13 cellular contexts compared by ENCODE assay signal in genomic region chr7:93914581-93915066, GRCh38. TPM values are rescaled to one million over a fixed set of nuclear protein-coding genes. Genes with fewer than 3 reads are reported as not detected.
A peak's percentile ranks its signal among the peaks of the same experiment; 100 is the strongest.
DNase-seq lines count a peak whose midpoint lies in the region; TF ChIP-seq lines count a peak whose summit lies in the region.
"Had no signal": no experiment of that assay in that cellular context is flagged by ENCODE, and none has a peak within 500 bp of the region (broad histone marks: within the 10 kb centered on the region; RNA-seq: fewer than 3 reads in every experiment).

No MANE protein-coding gene starts in this region.

- H3K36me3 ChIP-seq in fibroblast of lung (ENCODE audit: control insufficient read depth, insufficient read depth, low read length) (no peaks in the 10 kb centered on the region), ovary (no peaks in the 10 kb centered on the region)

- H3K4me3 ChIP-seq in fibroblast of lung (replicated peaks in 1 of 4; ENCODE audit: control extremely low read depth in 1 of 4, insufficient read depth in 1 of 4, low read depth in 3 of 4, low read length in 4 of 4) = no peak overlapping the region
- H3K4me3 ChIP-seq in ovary = no peak overlapping the region

- CTCF ChIA-PET in RWPE1 (lab: Yijun Ruan, JAX) = no interaction called here

- no peaks in the 10 kb centered on the region for H3K9me3 ChIP-seq in fibroblast of lung (ENCODE audit: control insufficient read depth, insufficient read depth, low read depth, low read length)
- no peaks in the 10 kb centered on the region for H3K9me3 ChIP-seq in ovary

- POLR2A ChIA-PET in RWPE1 (lab: Yijun Ruan, JAX; ENCODE audit: low non-redundant PET) = no interaction called here

- no peak for TF ChIP-seq EP300 in ovary (IDR thresholded peaks at IDR 0.05)

- H3K4me1 ChIP-seq in fibroblast of lung (ENCODE audit: control insufficient read depth, extremely low read depth, insufficient read depth, low read length) = peaks cover 6% of the 10 kb centered on the region
- H3K4me1 ChIP-seq in ovary (ENCODE audit: insufficient read depth) = peaks cover 8% of the 10 kb centered on the region

- H2AFZ ChIP-seq in fibroblast of lung (ENCODE audit: low read length) = no peak overlapping the region

- H3K79me2 ChIP-seq in fibroblast of lung (ENCODE audit: control insufficient read depth, insufficient read depth, low read length) = no peaks in the 10 kb centered on the region

- H4K20me1 ChIP-seq in fibroblast of lung (ENCODE audit: control insufficient read depth, extremely low read depth, insufficient read depth, low read length) = no peaks in the 10 kb centered on the region

- WGBS in ovary, 3 donors = 13 to 17% (median 14%) methylated on average over 7 of the region's 7 CpGs

- in situ Hi-C loops in Caki2 (cut with HindIII; ENCODE audit: low pct_unique_long_range_greater_than_20kb, low sequenced_read_pairs) = no loop called here

- H3K4me2 ChIP-seq in fibroblast of lung (ENCODE audit: extremely low read depth, insufficient read depth, low read length) = no peak overlapping the region

- H3K27me3 ChIP-seq in fibroblast of lung (ENCODE audit: control insufficient read depth, insufficient read depth, low read length) (no peaks in the 10 kb centered on the region), ovary (no peaks in the 10 kb centered on the region)

- no peak for TF ChIP-seq CTCF in RWPE1 (conservative IDR thresholded peaks at IDR 0.05; ENCODE audit: low read depth)
- TF ChIP-seq CTCF in fibroblast of lung (conservative IDR thresholded peaks at IDR 0.05 in 1 of 2, IDR thresholded peaks at IDR 0.05 in 1 of 2; ENCODE audit: low read depth in 1 of 2, low read length in 2 of 2) = no peak
- TF ChIP-seq CTCF in ovary (IDR thresholded peaks at IDR 0.05) = no peak

- TF ChIP-seq POLR2A in ovary (IDR thresholded peaks at IDR 0.05) = no peak

- intact Hi-C loops in ovary (cut with DNase I) = no loop called here
- intact Hi-C loops in posterior vena cava (cut with DNase I) = no loop called here

- peak; percentile 71 for DNase-seq in Caki2 (ENCODE audit: low read depth)
- DNase-seq in RWPE1 (ENCODE audit: low spot score) = peak; percentile 38
- peak; percentile 61 to 80 for DNase-seq in fibroblast of lung (ENCODE audit: low read depth in 2 of 2)
- peak in 3 of 5 donors; percentile 38 to 59 (median 39) for DNase-seq in ovary
- DNase-seq in NCI-H446 (lab: John Stamatoyannopoulos, UW) = no peak
- no peak for DNase-seq in cerebellum (ENCODE audit: low spot score)
- no peak for DNase-seq in posterior vena cava (ENCODE audit: low spot score)
- DNase-seq in activated CD8-positive, alpha-beta memory T cell treated with anti-CD3 and anti-CD28 coated beads, Interleukin-2, amount 50 U/mL, for 48 hours = no peak
- DNase-seq: activated CD4-positive, alpha-beta T cell treated with anti-CD3 and anti-CD28 coated beads, Interleukin-2, amount 10 ng/mL, durations not matched to agents 7 days and 5 days; GDM1; NCI-H1105 treated with DMSO at 0.1 percent for 48 hours; NCI-H748 treated with DMSO at 0.1 percent for 48 hours had no signal

- H3K27ac ChIP-seq in RWPE1 (peak overlapping the region; percentile 74), fibroblast of lung (ENCODE audit: insufficient read depth, low read length) (no peak overlapping the region), ovary (peak overlapping the region; percentile 16 to 67)

- H3K9ac ChIP-seq in fibroblast of lung (ENCODE audit: insufficient read depth, low read length) = no peak overlapping the region

RNA-seq across cellular contexts. Expression of gene GNG11, which starts 6.9 kb away (rescaled TPM):
- total RNA-seq in Caki2 (2014; rRNA removed; shearing (Covaris generic); ENCODE audit: low replicate concordance) = 43.8 and 53.3 TPM in 2 replicates
- 9.0 and 27.2 TPM in 2 replicates for total RNA-seq in fibroblast of lung
- polyA plus RNA-seq in fibroblast of lung = 23.1 and 46.1 TPM in 2 replicates
- 37.7 and 63.8 TPM in 2 replicates for polyA plus RNA-seq in fibroblast of lung (2012)
- 0.59 and 2.2 TPM in 2 replicates for polyA minus RNA-seq in fibroblast of lung (ENCODE audit: low replicate concordance)
- 10 to 100 TPM; 34.8 to 70.7 (median 46.3) TPM for total RNA-seq in ovary
- polyA plus RNA-seq in ovary = 10 to 100 TPM; 56.4 to 81.0 TPM
- 5.1 TPM for total RNA-seq in cerebellum
- 10 to 100 TPM; 22.7 to 24.1 TPM for total RNA-seq in posterior vena cava
- total RNA-seq: activated CD4-positive, alpha-beta T cell treated with anti-CD3 and anti-CD28 coated beads, Interleukin-2, amount 10 ng/mL, durations not matched to agents 7 days and 5 days had no signal

RNA-seq across cellular contexts. Expression of gene GNGT1, which starts 8.3 kb away (rescaled TPM):
- not detected in 2 replicates for total RNA-seq in Caki2 (2014; rRNA removed; shearing (Covaris generic); ENCODE audit: low replicate concordance)
- total RNA-seq in fibroblast of lung (not detected in 2 replicates), ovary (under 1 TPM in 4 of 7 donors, not detected in 3; 0.41 to 0.92 (median 0.78) TPM), cerebellum (not detected), posterior vena cava (not detected)
- polyA plus RNA-seq in fibroblast of lung (not detected in 2 replicates), ovary (under 1 TPM in 1 of 2 donors, not detected in 1; 0.42 TPM)
- polyA plus RNA-seq in fibroblast of lung (2012) = not detected in 2 replicates
- polyA minus RNA-seq in fibroblast of lung (ENCODE audit: low replicate concordance) = not detected in 2 replicates
- total RNA-seq: activated CD4-positive, alpha-beta T cell treated with anti-CD3 and anti-CD28 coated beads, Interleukin-2, amount 10 ng/mL, durations not matched to agents 7 days and 5 days had no signal
- polyA plus RNA-seq: BJ had no signal

RNA-seq across cellular contexts. Expression of gene TFPI2, which starts 24.1 kb away (rescaled TPM):
- total RNA-seq in Caki2 (2014; rRNA removed; shearing (Covaris generic); ENCODE audit: low replicate concordance) = 149 and 189 TPM in 2 replicates
- total RNA-seq in fibroblast of lung (1.5 and 14.4 TPM in 2 replicates), ovary (100 to 1,000 TPM in 2 of 7 donors, 10 to 100 TPM in 5; 22.9 to 126 (median 47.2) TPM), cerebellum (1.4 TPM), posterior vena cava (1 to 10 TPM; 2.3 to 4.9 TPM)
- polyA plus RNA-seq in fibroblast of lung (57.6 and 76.0 TPM in 2 replicates), ovary (10 to 100 TPM; 27.0 to 31.8 TPM)
- polyA plus RNA-seq in fibroblast of lung (2012) = 58.9 and 71.5 TPM in 2 replicates
- 35.6 and 44.9 TPM in 2 replicates for polyA minus RNA-seq in fibroblast of lung (ENCODE audit: low replicate concordance)
- total RNA-seq: activated CD4-positive, alpha-beta T cell treated with anti-CD3 and anti-CD28 coated beads, Interleukin-2, amount 10 ng/mL, durations not matched to agents 7 days and 5 days had no signal

Comparison
In these comparisons a context has a peak if more than half of its experiments do, and no peak if none do; other contexts are left out.
1. DNase-seq: peak in Caki2 (single experiment), RWPE1 (single experiment), fibroblast of lung (2 of 2) and ovary (3 of 5); none in NCI-H446 (0 of 2), cerebellum (single experiment), posterior vena cava (single experiment) and activated CD8-positive, alpha-beta memory T cell treated with anti-CD3 and anti-CD28 coated beads, Interleukin-2, amount 50 U/mL, for 48 hours (single experiment).